Comparison of ENCODE assay signal across 20 cellular contexts in genomic region chr10:103638948-103639347, GRCh38.
DNase-seq lines count a peak whose midpoint lies in the region; ATAC-seq and TF ChIP-seq lines count a peak whose summit lies in the region.
"Had no signal": no experiment of that assay in that cellular context is flagged by ENCODE, and none has a peak within 500 bp of the region (broad histone marks: within the 10 kb centered on the region; RNA-seq: fewer than 3 reads in every experiment).

No MANE protein-coding gene starts in this region.

- H3K4me1 ChIP-seq in left ventricle myocardium inferior (peaks cover 72% of the 10 kb centered on the region), uterus (peaks cover 20 to 36% of the 10 kb centered on the region in 2 donors)

- H3K4me1 Mint-ChIP-seq in endothelial cell (ENCODE audit: unreplicated experiment) (peaks cover 10% of the 10 kb centered on the region), nephron progenitor cell (peaks cover 65% of the 10 kb centered on the region), natural killer cell (peaks cover 0 to 3% of the 10 kb centered on the region in 2 donors)

- H3K36me3 Mint-ChIP-seq in endothelial cell (ENCODE audit: low read depth, unreplicated experiment) = peaks cover 19% of the 10 kb centered on the region
- peaks cover 18% of the 10 kb centered on the region for H3K36me3 Mint-ChIP-seq in nephron progenitor cell (ENCODE audit: low read depth)
- H3K36me3 Mint-ChIP-seq in natural killer cell = no peaks in the 10 kb centered on the region
- H3K36me3 Mint-ChIP-seq: activated naive CD8-positive, alpha-beta T cell; CD4-positive, CD25-positive, alpha-beta regulatory T cell; naive B cell had no signal

- H3K9me3 Mint-ChIP-seq in endothelial cell (ENCODE audit: unreplicated experiment) (no peaks in the 10 kb centered on the region), nephron progenitor cell (no peaks in the 10 kb centered on the region), natural killer cell (no peaks in the 10 kb centered on the region)
- H3K9me3 Mint-ChIP-seq: CD4-positive, CD25-positive, alpha-beta regulatory T cell; naive B cell had no signal

- H3K27ac ChIP-seq in left ventricle myocardium inferior (replicated peaks) = peak overlapping the region; percentile 86
- H3K27ac ChIP-seq in uterus = peak overlapping the region; percentile 87 to 91
- H3K27ac ChIP-seq in caudate nucleus (ENCODE audit: low read depth, low read length) = no peak overlapping the region
- H3K27ac ChIP-seq: epithelial cell of prostate had no signal

- no peak for ATAC-seq in natural killer cell
- ATAC-seq: PC-3, SK-N-SH treated with all-trans-retinoic acid at 6 μM for 48 hours had no signal

- H3K27ac Mint-ChIP-seq in endothelial cell (ENCODE audit: unreplicated experiment) (peak overlapping the region; percentile 75), nephron progenitor cell (peak overlapping the region; percentile 47), natural killer cell (no peak overlapping the region)
- H3K27ac Mint-ChIP-seq: activated naive CD8-positive, alpha-beta T cell had no signal

- H3K9me3 ChIP-seq in left ventricle myocardium inferior (replicated peaks) (no peaks in the 10 kb centered on the region), uterus (no peaks in the 10 kb centered on the region)
- H3K9me3 ChIP-seq: upper lobe of left lung had no signal

- peaks cover 4% of the 10 kb centered on the region for H3K36me3 ChIP-seq in left ventricle myocardium inferior
- no peaks in the 10 kb centered on the region for H3K36me3 ChIP-seq in uterus

- no peak for TF ChIP-seq CTCF in left ventricle myocardium inferior (IDR thresholded peaks at IDR 0.05; ENCODE audit: borderline replicate concordance)
- no peak for TF ChIP-seq CTCF in endothelial cell (IDR thresholded peaks at IDR 0.05; ENCODE audit: unreplicated experiment)
- TF ChIP-seq CTCF in nephron progenitor cell (IDR thresholded peaks at IDR 0.05) = no peak
- TF ChIP-seq CTCF in uterus (IDR thresholded peaks at IDR 0.05) = no peak
- TF ChIP-seq CTCF in natural killer cell (IDR thresholded peaks at IDR 0.05) = no peak

- DNase-seq in left ventricle myocardium inferior (no peak), cardiac septum (ENCODE audit: low spot score) (no peak), endothelial cell (ENCODE audit: low spot score) (no peak), nephron progenitor cell (no peak), uterus (no peak), natural killer cell (no peak), caudate nucleus (lab: John Stamatoyannopoulos, UW) (no peak)
- no peak for DNase-seq in stimulated activated CD4-positive, alpha-beta T cell treated with anti-CD3 and anti-CD28 coated beads, Interleukin-4, amount 100 ng/mL, for 4 hours
- DNase-seq: CD4-positive, CD25-positive, alpha-beta regulatory T cell; DMS79 treated with DMSO at 0.1 percent for 48 hours; naive B cell; NCI-H187; PC-3; retina; stimulated activated CD4-positive, alpha-beta T cell treated with anti-CD3 and anti-CD28 coated beads, Interleukin-2, amount 100 ng/mL, for 48 hours; stimulated activated CD8-positive, alpha-beta memory T cell treated with anti-CD3 and anti-CD28 coated beads, Interleukin-4, amount 100 ng/mL, for 48 hours; upper lobe of left lung had no signal

- intact Hi-C loops in left ventricle myocardium inferior (cut with micrococcal nuclease) = no loop called here
- intact Hi-C loops in cardiac septum (cut with DNase I) = no loop called here
- intact Hi-C loops in uterus (cut with DNase I; ENCODE audit: low total_unique reads) = no loop called here
- intact Hi-C loops in natural killer cell (cut with micrococcal nuclease) = no loop called here

- peaks cover 14% of the 10 kb centered on the region for H3K27me3 Mint-ChIP-seq in endothelial cell (ENCODE audit: unreplicated experiment)
- peaks cover 2% of the 10 kb centered on the region for H3K27me3 Mint-ChIP-seq in nephron progenitor cell (ENCODE audit: low read depth, poor library complexity)
- no peaks in the 10 kb centered on the region for H3K27me3 Mint-ChIP-seq in natural killer cell (ENCODE audit: low read depth in 2 of 2)
- H3K27me3 Mint-ChIP-seq: activated naive CD8-positive, alpha-beta T cell; CD4-positive, CD25-positive, alpha-beta regulatory T cell; naive B cell had no signal

- H3K27me3 ChIP-seq in left ventricle myocardium inferior (ENCODE audit: low read depth) = no peaks in the 10 kb centered on the region
- no peaks in the 10 kb centered on the region for H3K27me3 ChIP-seq in uterus
- H3K27me3 ChIP-seq: upper lobe of left lung had no signal

- TF ChIP-seq POLR2A in uterus (IDR thresholded peaks at IDR 0.05) = no peak

- H3K4me3 Mint-ChIP-seq in endothelial cell (ENCODE audit: unreplicated experiment) (peak overlapping the region; percentile 42), nephron progenitor cell (no peak overlapping the region), natural killer cell (no peak overlapping the region)
- H3K4me3 Mint-ChIP-seq: activated naive CD8-positive, alpha-beta T cell; CD4-positive, CD25-positive, alpha-beta regulatory T cell; naive B cell had no signal

- no peak overlapping the region for H3K4me3 ChIP-seq in left ventricle myocardium inferior
- no peak overlapping the region for H3K4me3 ChIP-seq in uterus
- H3K4me3 ChIP-seq: upper lobe of left lung had no signal

Comparison
In these comparisons a context has a peak if more than half of its experiments do, and no peak if none do; other contexts are left out.
1. H3K27ac Mint-ChIP-seq: peak in endothelial cell (single experiment) and nephron progenitor cell (single experiment); none in natural killer cell (0 of 2).